In the genomic region with DNA sequence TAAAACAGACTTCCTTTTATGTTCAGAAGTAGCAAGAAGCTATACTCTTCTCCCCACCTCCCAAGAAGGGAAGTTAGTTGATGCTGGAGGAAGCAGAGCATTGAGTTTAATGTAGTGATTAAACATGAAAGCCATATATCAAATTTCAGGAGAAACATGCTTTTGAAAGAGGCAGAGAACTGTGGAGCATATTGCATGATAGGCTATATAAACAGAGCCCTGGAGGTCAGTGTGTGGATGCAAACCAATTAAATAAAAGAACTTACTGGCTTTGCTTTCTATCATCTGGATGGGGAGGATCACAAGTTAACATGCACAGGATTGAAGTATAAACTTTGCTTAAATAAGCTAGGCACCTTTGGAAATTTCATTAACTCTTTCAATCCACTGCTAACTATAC, we compare ENCODE assay signal across 17 cellular contexts.
DNase-seq lines count a peak whose midpoint lies in the region; TF ChIP-seq lines count a peak whose summit lies in the region.
"Had no signal": no experiment of that assay in that cellular context is flagged by ENCODE, and none has a peak within 500 bp of the region (broad histone marks: within the 10 kb centered on the region; RNA-seq: fewer than 3 reads in every experiment).

No MANE protein-coding gene starts in this region.

- DNase-seq in AG04450 (ENCODE audit: low read depth, low spot score) (peak; percentile 15), CD1c-positive myeloid dendritic cell (ENCODE audit: extremely low spot score) (peak; percentile 1), adipocyte (ENCODE audit: low read depth) (peak; percentile 69), fibroblast of villous mesenchyme (ENCODE audit: low read depth) (peak; percentile 54), GM23248 (no peak), immature natural killer cell (no peak), EL (no peak), HuH-7 (ENCODE audit: low spot score) (no peak)
- DNase-seq: ACHN; BE2C; Caco-2; CD8-positive, alpha-beta memory T cell; DMS53; H9 had no signal

- no peak overlapping the region for H3K4me2 ChIP-seq in GM23248 (ENCODE audit: unreplicated experiment)
- H3K4me2 ChIP-seq: GM23338 had no signal

- POLR2A ChIA-PET in AG04450 (lab: Yijun Ruan, JAX) = no interaction called here

- no peak overlapping the region for H3K27ac Mint-ChIP-seq in immature natural killer cell
- H3K27ac Mint-ChIP-seq: CD14-positive monocyte; CD8-positive, alpha-beta memory T cell; GM23338; H9 had no signal

- H3K4me1 ChIP-seq in adipocyte (ENCODE audit: control insufficient read depth, insufficient read depth, low read length) (no peaks in the 10 kb centered on the region), GM23248 (ENCODE audit: insufficient read depth) (no peaks in the 10 kb centered on the region)
- H3K4me1 ChIP-seq: BE2C, Caco-2 had no signal

- H4K20me1 ChIP-seq in GM23248 (ENCODE audit: insufficient read depth) = no peaks in the 10 kb centered on the region

- no peak overlapping the region for H3K27ac ChIP-seq in AG04450 (ENCODE audit: low read depth, low read length)
- H3K27ac ChIP-seq in GM23248 = no peak overlapping the region

- H3F3A ChIP-seq in GM23248 (ENCODE audit: insufficient read depth) = no peaks in the 10 kb centered on the region

- no peaks in the 10 kb centered on the region for H3K9me2 ChIP-seq in GM23248 (ENCODE audit: insufficient read depth)

- H3K9ac ChIP-seq in adipocyte (ENCODE audit: low read length) = no peak overlapping the region
- no peak overlapping the region for H3K9ac ChIP-seq in GM23248

- no peaks in the 10 kb centered on the region for H3K27me3 ChIP-seq in AG04450 (ENCODE audit: control insufficient read depth, insufficient read depth, low read length)
- no peaks in the 10 kb centered on the region for H3K27me3 ChIP-seq in adipocyte (replicated peaks; ENCODE audit: control insufficient read depth, insufficient read depth, low read length)
- no peaks in the 10 kb centered on the region for H3K27me3 ChIP-seq in GM23248 (replicated peaks; ENCODE audit: insufficient read depth)
- H3K27me3 ChIP-seq: BE2C had no signal

- H3K4me3 ChIP-seq in AG04450 (ENCODE audit: low read depth, low read length) (no peak overlapping the region), adipocyte (ENCODE audit: low read length) (no peak overlapping the region), fibroblast of villous mesenchyme (ENCODE audit: low read depth, low read length) (no peak overlapping the region), GM23248 (no peak overlapping the region)
- H3K4me3 ChIP-seq: GM12878, GM23338 had no signal

- no peaks in the 10 kb centered on the region for H3K4me1 Mint-ChIP-seq in immature natural killer cell
- H3K4me1 Mint-ChIP-seq: CD14-positive monocyte; CD8-positive, alpha-beta memory T cell; H9 had no signal

- H3K9me3 Mint-ChIP-seq in immature natural killer cell = peaks cover 0 to 2% (median 0%) of the 10 kb centered on the region in 6 donors
- H3K9me3 Mint-ChIP-seq: CD8-positive, alpha-beta memory T cell; GM23338; H9 had no signal

- H3K36me3 Mint-ChIP-seq in immature natural killer cell = no peaks in the 10 kb centered on the region
- H3K36me3 Mint-ChIP-seq: CD8-positive, alpha-beta memory T cell had no signal

- no peaks in the 10 kb centered on the region for H3K79me2 ChIP-seq in GM23248 (ENCODE audit: insufficient read depth)

- in situ Hi-C loops in GM23248 (cut with MboI) = no loop called here

- H3K36me3 ChIP-seq in adipocyte (ENCODE audit: control insufficient read depth, insufficient read depth, low read length, severe bottlenecking) (peaks cover 3% of the 10 kb centered on the region), GM23248 (ENCODE audit: low read depth) (peaks cover 20% of the 10 kb centered on the region)
- H3K36me3 ChIP-seq: BE2C had no signal

- H3K9me3 ChIP-seq in AG04450 (ENCODE audit: control insufficient read depth, insufficient read depth, low read length) (no peaks in the 10 kb centered on the region), adipocyte (ENCODE audit: control insufficient read depth, low read length) (no peaks in the 10 kb centered on the region), GM23248 (ENCODE audit: low read depth) (no peaks in the 10 kb centered on the region)
- H3K9me3 ChIP-seq: BE2C, Caco-2 had no signal

- peaks cover 0 to 2% (median 2%) of the 10 kb centered on the region in 3 donors for H3K27me3 Mint-ChIP-seq in immature natural killer cell (ENCODE audit: low read depth in 3 of 3)
- H3K27me3 Mint-ChIP-seq: CD8-positive, alpha-beta memory T cell had no signal

- CTCF ChIA-PET in AG04450 (lab: Charles Lee) = interaction anchor here (0.8 to 1.4 kb wide), 3 partner anchors 14 to 716 kb away, joined by 3 to 4 read pairs (median 4); no protein-coding TSS in a partner anchor

- no peak overlapping the region for H3K4me3 Mint-ChIP-seq in immature natural killer cell
- H3K4me3 Mint-ChIP-seq: CD14-positive monocyte; CD8-positive, alpha-beta memory T cell; GM23338; H9 had no signal

- TF ChIP-seq CTCF in AG04450 (IDR thresholded peaks at IDR 0.05; ENCODE audit: low read depth, low read length) (no peak), fibroblast of villous mesenchyme (IDR thresholded peaks at IDR 0.05; ENCODE audit: insufficient read depth, low read depth, low read length) (no peak)

- no peak overlapping the region for H2AFZ ChIP-seq in GM23248
- H2AFZ ChIP-seq: GM23338 had no signal

Comparison
In these comparisons a context has a peak if more than half of its experiments do, and no peak if none do; other contexts are left out.
1. DNase-seq: peak in AG04450 (single experiment), CD1c-positive myeloid dendritic cell (single experiment), adipocyte (single experiment) and fibroblast of villous mesenchyme (single experiment); none in GM23248 (single experiment), immature natural killer cell (0 of 3), EL (single experiment) and HuH-7 (single experiment).